26 cellular contexts compared by ENCODE assay signal in the genomic region with DNA sequence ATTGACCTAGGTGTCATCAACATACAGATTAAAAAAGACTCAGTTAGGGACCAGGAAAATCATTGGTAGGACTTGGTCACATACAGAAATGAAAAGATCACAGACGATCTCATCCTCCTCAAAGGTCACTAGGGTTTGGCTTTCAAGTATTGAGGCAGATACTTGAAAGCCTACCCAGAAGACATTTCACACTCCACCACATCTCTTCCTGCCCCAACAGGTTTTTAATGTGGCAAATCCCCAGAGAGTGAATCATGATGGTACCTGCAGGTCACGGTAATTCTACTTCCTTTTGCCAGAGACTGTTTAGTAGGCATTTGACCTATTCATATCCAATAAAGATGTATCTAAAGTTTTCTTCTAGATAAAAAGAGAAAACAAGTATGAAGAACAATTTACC. TPM values are rescaled to one million over a fixed set of nuclear protein-coding genes. Genes with fewer than 3 reads are reported as not detected.
DNase-seq lines count a peak whose midpoint lies in the region; ATAC-seq, FAIRE-seq and TF ChIP-seq lines count a peak whose summit lies in the region.
"Had no signal": no experiment of that assay in that cellular context is flagged by ENCODE, and none has a peak within 500 bp of the region (broad histone marks: within the 10 kb centered on the region; RNA-seq: fewer than 3 reads in every experiment).

No MANE protein-coding gene starts in this region.

- no peaks in the 10 kb centered on the region for H3F3A ChIP-seq in smooth muscle cell (ENCODE audit: low read depth)

- H3K4me3 Mint-ChIP-seq in activated T-helper 17 cell treated with anti-CD3 and anti-CD28 coated beads, Interleukin-2, amount 50 U/mL, for 72 hours = peak overlapping the region; percentile 23
- H3K4me3 Mint-ChIP-seq: dendritic cell treated with granulocyte-macrophage colony-stimulating factor and Interleukin-4, amounts not matched to agents 40 ng/mL and 50 ng/mL, for 4 days; GM23338; naive B cell; stimulated activated naive CD8-positive, alpha-beta T cell treated with anti-CD3 and anti-CD28 coated beads, Interleukin-15, Interleukin-2, amounts not matched to agents 100 ng/mL and 50 ng/mL, for 24 hours had no signal

- peaks cover 14% of the 10 kb centered on the region for H3K4me1 Mint-ChIP-seq in activated T-helper 17 cell treated with anti-CD3 and anti-CD28 coated beads, Interleukin-2, amount 50 U/mL, for 72 hours
- H3K4me1 Mint-ChIP-seq: GM23338, naive B cell had no signal

- no peak overlapping the region for H3K27ac Mint-ChIP-seq in activated T-helper 17 cell treated with anti-CD3 and anti-CD28 coated beads, Interleukin-2, amount 50 U/mL, for 72 hours
- H3K27ac Mint-ChIP-seq: dendritic cell treated with granulocyte-macrophage colony-stimulating factor and Interleukin-4, amounts not matched to agents 40 ng/mL and 50 ng/mL, for 4 days; GM23338; naive B cell; stimulated activated naive CD8-positive, alpha-beta T cell treated with anti-CD3 and anti-CD28 coated beads, Interleukin-15, Interleukin-2, amounts not matched to agents 100 ng/mL and 50 ng/mL, for 24 hours had no signal

- H3K27me3 ChIP-seq in smooth muscle cell (ENCODE audit: low read depth) = peaks cover 5% of the 10 kb centered on the region
- H3K27me3 ChIP-seq: BLaER1, heart left ventricle, tibial nerve had no signal

- H3K36me3 Mint-ChIP-seq in activated T-helper 17 cell treated with anti-CD3 and anti-CD28 coated beads, Interleukin-2, amount 50 U/mL, for 72 hours (ENCODE audit: low read depth) = no peaks in the 10 kb centered on the region
- H3K36me3 Mint-ChIP-seq: naive B cell had no signal

- H3K9ac ChIP-seq in smooth muscle cell (ENCODE audit: low read depth) = no peak overlapping the region
- H3K9ac ChIP-seq: BLaER1 had no signal

- peaks cover 3% of the 10 kb centered on the region for H3K9me3 Mint-ChIP-seq in activated T-helper 17 cell treated with anti-CD3 and anti-CD28 coated beads, Interleukin-2, amount 50 U/mL, for 72 hours
- H3K9me3 Mint-ChIP-seq: dendritic cell treated with granulocyte-macrophage colony-stimulating factor and Interleukin-4, amounts not matched to agents 40 ng/mL and 50 ng/mL, for 4 days; GM23338; stimulated activated naive CD8-positive, alpha-beta T cell treated with anti-CD3 and anti-CD28 coated beads, Interleukin-15, Interleukin-2, amounts not matched to agents 100 ng/mL and 50 ng/mL, for 24 hours had no signal

- no peak for TF ChIP-seq POLR2A in GM12892 (IDR thresholded peaks at IDR 0.05; ENCODE audit: low read depth, low read length)

- no peaks in the 10 kb centered on the region for H3K9me3 ChIP-seq in smooth muscle cell (replicated peaks; ENCODE audit: low read depth)
- H3K9me3 ChIP-seq: BLaER1, heart left ventricle, tibial nerve had no signal

- WGBS in smooth muscle cell (ENCODE audit: low lambda C conversion rate) = 82% methylated on average over 2 of the region's 2 CpGs

- FAIRE-seq in GM12892 (lab: Jason Lieb, UNC) = peak; percentile 38
- FAIRE-seq: small intestine, TTC549 had no signal

- peak; percentile 98 for ATAC-seq in activated T-helper 17 cell treated with anti-CD3 and anti-CD28 coated beads, Interleukin-2, amount 50 U/mL, for 72 hours (replicated peaks)
- ATAC-seq: GM23338, heart left ventricle, left lobe of liver had no signal

- no peaks in the 10 kb centered on the region for H3K79me2 ChIP-seq in smooth muscle cell (ENCODE audit: low read depth)

- H3K27ac ChIP-seq in smooth muscle cell (ENCODE audit: low read depth) = no peak overlapping the region
- H3K27ac ChIP-seq: BLaER1, heart left ventricle, tibial nerve had no signal

- DNase-seq in activated CD4-positive, alpha-beta T cell treated with anti-CD3 and anti-CD28 coated beads for 48 hours = peak; percentile 9
- no peak for DNase-seq in activated CD4-positive, alpha-beta T cell treated with anti-CD3 and anti-CD28 coated beads, Interleukin-2, amount 50 U/mL, for 1 hour
- DNase-seq in GM12892 (ENCODE audit: insufficient read length) = no peak
- DNase-seq in glomerular visceral epithelial cell (ENCODE audit: extremely low spot score) = peak; percentile 12
- no peak for DNase-seq in smooth muscle cell (lab: John Stamatoyannopoulos, UW; ENCODE audit: unreplicated experiment)
- no peak for DNase-seq in NCI-H82 treated with DMSO at 0.1 percent for 48 hours (lab: John Stamatoyannopoulos, UW; ENCODE audit: unreplicated experiment)
- DNase-seq in amygdala (lab: John Stamatoyannopoulos, UW) = no peak
- DNase-seq: heart left ventricle; Karpas-422; naive B cell; NCI-H1092 treated with DMSO at 0.1 percent for 48 hours; NCI-H1930; NCI-H446; nucleus accumbens; OCI-M1; SIG-M5; small intestine; stimulated activated CD4-positive, alpha-beta T cell treated with anti-CD3 and anti-CD28 coated beads, Interleukin-2, amount 100 ng/mL, for 48 hours had no signal

- H2AFZ ChIP-seq in smooth muscle cell (ENCODE audit: low read depth) = no peak overlapping the region
- H2AFZ ChIP-seq: GM23338 had no signal

- H3K27me3 Mint-ChIP-seq in activated T-helper 17 cell treated with anti-CD3 and anti-CD28 coated beads, Interleukin-2, amount 50 U/mL, for 72 hours = no peaks in the 10 kb centered on the region
- H3K27me3 Mint-ChIP-seq: dendritic cell treated with granulocyte-macrophage colony-stimulating factor and Interleukin-4, amounts not matched to agents 40 ng/mL and 50 ng/mL, for 4 days; naive B cell; stimulated activated naive CD8-positive, alpha-beta T cell treated with anti-CD3 and anti-CD28 coated beads, Interleukin-15, Interleukin-2, amounts not matched to agents 100 ng/mL and 50 ng/mL, for 24 hours had no signal

- H3K36me3 ChIP-seq in smooth muscle cell (ENCODE audit: low read depth) = no peaks in the 10 kb centered on the region
- H3K36me3 ChIP-seq: BLaER1, heart left ventricle, tibial nerve had no signal

- H3K4me2 ChIP-seq in smooth muscle cell = no peak overlapping the region
- H3K4me2 ChIP-seq: BLaER1, GM23338 had no signal

- no peaks in the 10 kb centered on the region for H3K4me1 ChIP-seq in smooth muscle cell (ENCODE audit: low read depth)
- H3K4me1 ChIP-seq: BLaER1, heart left ventricle, tibial nerve had no signal

- H3K4me3 ChIP-seq in smooth muscle cell = no peak overlapping the region
- H3K4me3 ChIP-seq: BLaER1, GM23338, heart left ventricle, tibial nerve had no signal

- TF ChIP-seq CTCF in smooth muscle cell (IDR thresholded peaks at IDR 0.05; ENCODE audit: borderline replicate concordance, insufficient read depth, poor library complexity, severe bottlenecking) = no peak

- H4K20me1 ChIP-seq in smooth muscle cell (ENCODE audit: low read depth) = no peaks in the 10 kb centered on the region
- H4K20me1 ChIP-seq: BLaER1 had no signal

RNA-seq across cellular contexts. Expression of gene INPP4B, which starts 44.1 kb away (rescaled TPM):
- polyA plus RNA-seq in GM12892 (2012; ENCODE audit: missing spikeins) = 1.3 TPM
- total RNA-seq in activated T-helper 17 cell treated with anti-CD3 and anti-CD28 coated beads, Interleukin-2, amount 50 U/mL, for 72 hours = 10 to 100 TPM; 53.9 to 65.0 TPM
- 10.9 and 14.6 TPM in 2 replicates for total RNA-seq in smooth muscle cell
- 2.0 and 6.9 TPM in 2 replicates for polyA plus RNA-seq in smooth muscle cell

Comparison
In these comparisons a context has a peak if more than half of its experiments do, and no peak if none do; other contexts are left out.
1. DNase-seq: peak in activated CD4-positive, alpha-beta T cell treated with anti-CD3 and anti-CD28 coated beads for 48 hours (single experiment) and glomerular visceral epithelial cell (single experiment); none in activated CD4-positive, alpha-beta T cell treated with anti-CD3 and anti-CD28 coated beads, Interleukin-2, amount 50 U/mL, for 1 hour (single experiment), GM12892 (single experiment), smooth muscle cell (single experiment), NCI-H82 treated with DMSO at 0.1 percent for 48 hours (single experiment) and amygdala (0 of 56).